20 cellular contexts compared by ENCODE assay signal in the genomic region with DNA sequence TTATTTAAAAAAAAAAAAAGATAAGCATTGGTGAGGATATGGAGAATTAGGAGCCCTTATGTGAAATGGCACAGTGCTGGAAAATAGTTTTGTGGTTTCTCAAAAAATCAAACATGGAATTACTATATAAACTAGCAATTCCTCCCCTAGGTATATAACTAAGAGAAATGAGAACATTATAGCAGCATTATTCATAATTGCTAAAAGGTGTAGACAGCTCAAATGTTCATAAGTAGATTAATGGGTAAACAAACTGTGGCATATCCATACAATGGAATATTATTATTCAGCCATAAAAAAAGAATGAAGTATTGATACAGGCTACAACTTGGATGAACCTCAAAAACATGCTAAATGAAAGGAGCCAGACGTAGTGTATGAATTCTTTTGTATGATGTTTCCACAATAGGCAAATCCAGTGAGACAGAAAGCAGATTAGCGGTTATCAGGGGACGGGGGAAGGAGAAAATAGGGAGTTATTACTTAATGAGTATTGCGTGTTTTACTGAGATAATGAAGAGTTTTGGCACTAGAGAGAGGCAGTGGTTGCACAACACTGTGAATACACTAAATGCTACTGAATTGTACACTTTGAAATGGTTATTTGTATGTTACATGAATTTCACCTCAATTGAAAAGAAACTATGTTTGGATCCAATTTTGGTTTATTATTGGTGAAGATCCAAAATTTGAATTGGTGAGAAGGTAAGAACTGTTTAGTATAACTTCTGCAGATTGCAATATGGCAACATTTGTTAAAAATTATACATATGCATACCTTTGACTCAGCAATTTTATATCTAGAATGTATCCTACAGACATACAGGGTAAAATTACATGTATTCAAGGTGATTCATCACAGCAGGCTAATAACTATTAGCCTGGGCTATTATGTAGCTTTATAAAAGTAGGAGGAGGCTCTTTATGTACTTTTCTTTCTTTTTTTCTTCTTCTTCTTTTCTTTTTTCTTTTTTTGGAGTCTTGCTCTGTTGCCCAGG.
A peak's percentile ranks its signal among the peaks of the same experiment; 100 is the strongest.
DNase-seq lines count a peak whose midpoint lies in the region; ATAC-seq, FAIRE-seq and TF ChIP-seq lines count a peak whose summit lies in the region.
"Had no signal": no experiment of that assay in that cellular context is flagged by ENCODE, and none has a peak within 500 bp of the region (broad histone marks: within the 10 kb centered on the region; RNA-seq: fewer than 3 reads in every experiment).

No MANE protein-coding gene starts in this region.

- H3K27ac Mint-ChIP-seq in chondrocyte (ENCODE audit: unreplicated experiment) = peak overlapping the region; percentile 77
- H3K27ac Mint-ChIP-seq in activated CD8-positive, alpha-beta T cell treated with anti-CD3 and anti-CD28 coated beads for 36 hours = no peak overlapping the region
- H3K27ac Mint-ChIP-seq: activated CD4-positive, alpha-beta T cell treated with anti-CD3 and anti-CD28 coated beads for 36 hours; T-helper 1 cell treated with Interleukin-12 subunit alpha and Interleukin-12 subunit beta and Interleukin-4 antibody, amounts not matched to agents 30 μg/mL and 1 μg/mL, for 36 hours had no signal

- peak; percentile 13 to 48 for TF ChIP-seq RAD21 in liver (IDR thresholded peaks at IDR 0.05)

- WGBS in liver = 31% methylated on average over 4 of the region's 4 CpGs

- H3K9me3 Mint-ChIP-seq in chondrocyte (ENCODE audit: low read depth) = peaks cover 13% of the 10 kb centered on the region
- H3K9me3 Mint-ChIP-seq in activated CD8-positive, alpha-beta T cell treated with anti-CD3 and anti-CD28 coated beads for 36 hours = peaks cover 6% of the 10 kb centered on the region
- H3K9me3 Mint-ChIP-seq: activated T-cell treated with anti-CD3 and anti-CD28 coated beads, Interleukin-2, amount 50 U/mL, for 4 hours had no signal

- no peak overlapping the region for H3K9ac ChIP-seq in liver (ENCODE audit: low read depth in 1 of 2, low read length in 2 of 2)

- H3K4me3 ChIP-seq in liver (ENCODE audit: low read depth in 1 of 3, low read length in 3 of 3) = no peak overlapping the region
- H3K4me3 ChIP-seq: lower lobe of right lung, PC-9, tibial nerve had no signal

- no peak overlapping the region for H3K4me3 Mint-ChIP-seq in chondrocyte (ENCODE audit: unreplicated experiment)
- H3K4me3 Mint-ChIP-seq in activated CD8-positive, alpha-beta T cell treated with anti-CD3 and anti-CD28 coated beads for 36 hours = no peak overlapping the region
- H3K4me3 Mint-ChIP-seq: activated CD4-positive, alpha-beta T cell treated with anti-CD3 and anti-CD28 coated beads for 36 hours; activated T-cell treated with anti-CD3 and anti-CD28 coated beads, Interleukin-2, amount 50 U/mL, for 4 hours; natural killer cell treated with Interleukin-12 subunit alpha and Interleukin-12 subunit beta and Interleukin-15 and Interleukin-18, amount 100 ng/mL, for 72 hours; T-helper 1 cell treated with Interleukin-12 subunit alpha and Interleukin-12 subunit beta and Interleukin-4 antibody, amounts not matched to agents 30 μg/mL and 1 μg/mL, for 36 hours had no signal

- no peak for ATAC-seq in activated CD8-positive, alpha-beta T cell treated with anti-CD3 and anti-CD28 coated beads for 36 hours
- ATAC-seq: activated CD4-positive, alpha-beta T cell treated with anti-CD3 and anti-CD28 coated beads for 36 hours; activated T-cell treated with anti-CD3 and anti-CD28 coated beads, Interleukin-2, amount 50 U/mL, for 4 hours; natural killer cell treated with Interleukin-12 subunit alpha and Interleukin-12 subunit beta and Interleukin-15 and Interleukin-18, amount 100 ng/mL, for 72 hours had no signal

- CTCF ChIA-PET in activated CD8-positive, alpha-beta T cell treated with anti-CD3 and anti-CD28 coated beads for 36 hours (lab: Charles Lee) = no interaction called here

- peaks cover 0 to 7% (median 3%) of the 10 kb centered on the region in 4 donors for H3K4me1 ChIP-seq in liver (ENCODE audit: control insufficient read depth in 4 of 4, insufficient read depth in 4 of 4, low read length in 3 of 4)

- no peak for DNase-seq in D721Med (ENCODE audit: insufficient read length, low spot score)
- peak; percentile 78 for DNase-seq in NCI-H226
- no peak for DNase-seq in chondrocyte (ENCODE audit: low spot score)
- no peak for DNase-seq in T1000 (lab: John Stamatoyannopoulos, UW)
- no peak for DNase-seq in D341Med (ENCODE audit: low spot score)
- DNase-seq in EL = no peak
- DNase-seq in activated CD8-positive, alpha-beta T cell treated with anti-CD3 and anti-CD28 coated beads for 36 hours = no peak
- DNase-seq: activated CD4-positive, alpha-beta T cell treated with anti-CD3 and anti-CD28 coated beads for 36 hours; activated T-cell treated with anti-CD3 and anti-CD28 coated beads, Interleukin-2, amount 50 U/mL, for 4 hours; C1 segment of cervical spinal cord; lower lobe of right lung; NCI-H2171 treated with DMSO at 0.1 percent for 48 hours; PC-9; stimulated activated CD4-positive, alpha-beta T cell treated with anti-CD3 and anti-CD28 coated beads, Interleukin-4, amount 100 ng/mL, for 24 hours had no signal

- no peaks in the 10 kb centered on the region for H3K27me3 ChIP-seq in liver (ENCODE audit: control insufficient read depth in 4 of 4, insufficient read depth in 4 of 4, low read length in 3 of 4)
- H3K27me3 ChIP-seq: tibial nerve had no signal

- POLR2A ChIA-PET in activated CD8-positive, alpha-beta T cell treated with anti-CD3 and anti-CD28 coated beads for 36 hours (lab: Charles Lee) = no interaction called here

- H3K27me3 Mint-ChIP-seq in chondrocyte (ENCODE audit: low read depth) = no peaks in the 10 kb centered on the region
- no peaks in the 10 kb centered on the region for H3K27me3 Mint-ChIP-seq in activated CD8-positive, alpha-beta T cell treated with anti-CD3 and anti-CD28 coated beads for 36 hours
- H3K27me3 Mint-ChIP-seq: activated CD4-positive, alpha-beta T cell treated with anti-CD3 and anti-CD28 coated beads for 36 hours; natural killer cell treated with Interleukin-12 subunit alpha and Interleukin-12 subunit beta and Interleukin-15 and Interleukin-18, amount 100 ng/mL, for 72 hours had no signal

- H3K36me3 ChIP-seq in liver (ENCODE audit: control insufficient read depth in 4 of 4, insufficient read depth in 3 of 4, low read depth in 1 of 4, low read length in 3 of 4) = no peaks in the 10 kb centered on the region

- TF ChIP-seq CTCF in D721Med (IDR thresholded peaks at IDR 0.05; ENCODE audit: insufficient read depth, missing control alignments) = no peak
- TF ChIP-seq CTCF in chondrocyte (IDR thresholded peaks at IDR 0.05) = no peak
- no peak for TF ChIP-seq CTCF in liver (IDR thresholded peaks at IDR 0.05; ENCODE audit: low read depth, low read length, missing input control)
- TF ChIP-seq CTCF in activated CD8-positive, alpha-beta T cell treated with anti-CD3 and anti-CD28 coated beads for 36 hours (IDR thresholded peaks at IDR 0.05) = no peak

- no peaks in the 10 kb centered on the region for H3K9me3 ChIP-seq in liver (ENCODE audit: control insufficient read depth in 4 of 4, low read length in 3 of 4)

- peaks cover 21% of the 10 kb centered on the region for H3K36me3 Mint-ChIP-seq in chondrocyte (ENCODE audit: low read depth)
- peaks cover 10% of the 10 kb centered on the region for H3K36me3 Mint-ChIP-seq in activated CD8-positive, alpha-beta T cell treated with anti-CD3 and anti-CD28 coated beads for 36 hours (ENCODE audit: low read depth)

- peak; percentile 71 for FAIRE-seq in D721Med (lab: Jason Lieb, UNC)
- FAIRE-seq: colon, HTR-8/SVneo had no signal

- no peak overlapping the region for H3K27ac ChIP-seq in liver (ENCODE audit: low read depth in 1 of 2, low read length in 2 of 2)
- H3K27ac ChIP-seq: lower lobe of right lung, PC-9 had no signal

- intact Hi-C loops in activated CD8-positive, alpha-beta T cell treated with anti-CD3 and anti-CD28 coated beads for 36 hours (cut with micrococcal nuclease) = no loop called here

- peaks cover 56% of the 10 kb centered on the region for H3K4me1 Mint-ChIP-seq in chondrocyte (ENCODE audit: low read depth)
- peaks cover 1% of the 10 kb centered on the region for H3K4me1 Mint-ChIP-seq in activated CD8-positive, alpha-beta T cell treated with anti-CD3 and anti-CD28 coated beads for 36 hours (ENCODE audit: low read depth)
- H3K4me1 Mint-ChIP-seq: activated CD4-positive, alpha-beta T cell treated with anti-CD3 and anti-CD28 coated beads for 36 hours had no signal

TF ChIP-seq in liver, 16 proteins besides CTCF, POLR2A, EP300 and RAD21 (continues in another document):
- TF ChIP-seq, protein P1, sequence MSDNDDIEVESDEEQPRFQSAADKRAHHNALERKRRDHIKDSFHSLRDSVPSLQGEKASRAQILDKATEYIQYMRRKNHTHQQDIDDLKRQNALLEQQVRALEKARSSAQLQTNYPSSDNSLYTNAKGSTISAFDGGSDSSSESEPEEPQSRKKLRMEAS (IDR thresholded peaks at IDR 0.05) = peak; percentile 20
- TF ChIP-seq NR2F2 (IDR thresholded peaks at IDR 0.05) (peak; percentile 26), YY1 (IDR thresholded peaks at IDR 0.05) (no peak), GABPA (IDR thresholded peaks at IDR 0.05 in 1 of 2, conservative IDR thresholded peaks at IDR 0.05 in 1 of 2) (no peak), EGR1 (IDR thresholded peaks at IDR 0.05; ENCODE audit: low read depth in 2 of 2) (no peak), HNF4G (IDR thresholded peaks at IDR 0.05) (no peak), RXRA (IDR thresholded peaks at IDR 0.05) (peak; percentile 16 to 56)
- TF ChIP-seq, protein P2, sequence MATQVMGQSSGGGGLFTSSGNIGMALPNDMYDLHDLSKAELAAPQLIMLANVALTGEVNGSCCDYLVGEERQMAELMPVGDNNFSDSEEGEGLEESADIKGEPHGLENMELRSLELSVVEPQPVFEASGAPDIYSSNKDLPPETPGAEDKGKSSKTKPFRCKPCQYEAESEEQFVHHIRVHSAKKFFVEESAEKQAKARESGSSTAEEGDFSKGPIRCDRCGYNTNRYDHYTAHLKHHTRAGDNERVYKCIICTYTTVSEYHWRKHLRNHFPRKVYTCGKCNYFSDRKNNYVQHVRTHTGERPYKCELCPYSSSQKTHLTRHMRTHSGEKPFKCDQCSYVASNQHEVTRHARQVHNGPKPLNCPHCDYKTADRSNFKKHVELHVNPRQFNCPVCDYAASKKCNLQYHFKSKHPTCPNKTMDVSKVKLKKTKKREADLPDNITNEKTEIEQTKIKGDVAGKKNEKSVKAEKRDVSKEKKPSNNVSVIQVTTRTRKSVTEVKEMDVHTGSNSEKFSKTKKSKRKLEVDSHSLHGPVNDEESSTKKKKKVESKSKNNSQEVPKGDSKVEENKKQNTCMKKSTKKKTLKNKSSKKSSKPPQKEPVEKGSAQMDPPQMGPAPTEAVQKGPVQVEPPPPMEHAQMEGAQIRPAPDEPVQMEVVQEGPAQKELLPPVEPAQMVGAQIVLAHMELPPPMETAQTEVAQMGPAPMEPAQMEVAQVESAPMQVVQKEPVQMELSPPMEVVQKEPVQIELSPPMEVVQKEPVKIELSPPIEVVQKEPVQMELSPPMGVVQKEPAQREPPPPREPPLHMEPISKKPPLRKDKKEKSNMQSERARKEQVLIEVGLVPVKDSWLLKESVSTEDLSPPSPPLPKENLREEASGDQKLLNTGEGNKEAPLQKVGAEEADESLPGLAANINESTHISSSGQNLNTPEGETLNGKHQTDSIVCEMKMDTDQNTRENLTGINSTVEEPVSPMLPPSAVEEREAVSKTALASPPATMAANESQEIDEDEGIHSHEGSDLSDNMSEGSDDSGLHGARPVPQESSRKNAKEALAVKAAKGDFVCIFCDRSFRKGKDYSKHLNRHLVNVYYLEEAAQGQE (IDR thresholded peaks at IDR 0.05) = no peak
